Comparison of ENCODE assay signal across 8 cellular contexts in genomic region chr6:33248932-33249731, GRCh38. TPM values are rescaled to one million over a fixed set of nuclear protein-coding genes. Genes with fewer than 3 reads are reported as not detected.
DNase-seq lines count a peak whose midpoint lies in the region; ATAC-seq and TF ChIP-seq lines count a peak whose summit lies in the region.

No MANE protein-coding gene starts in this region.

- peak; percentile 99 for DNase-seq in A673 (ENCODE audit: low spot score)
- peak; percentile 99 for DNase-seq in NCI-H2171 treated with DMSO at 0.1 percent for 48 hours (lab: John Stamatoyannopoulos, UW)
- peak; percentile 99 for DNase-seq in mammary epithelial cell

- peak overlapping the region; percentile 95 for H3K4me2 ChIP-seq in mammary epithelial cell (ENCODE audit: insufficient read depth, low read depth, low read length)

- H3K4me1 ChIP-seq in A673 (ENCODE audit: insufficient read depth, low read length, poor library complexity, severe bottlenecking) (peaks cover 16% of the 10 kb centered on the region), mammary epithelial cell (ENCODE audit: insufficient read depth, low read length) (peaks cover 26% of the 10 kb centered on the region), iPS-20b (ENCODE audit: insufficient read depth, low read length) (peaks cover 7% of the 10 kb centered on the region; the same call in 1 of the 2 replicates)

- H3K4me3 ChIP-seq in A673 (ENCODE audit: low read depth, low read length, poor library complexity, severe bottlenecking) (peak overlapping the region; percentile 59), mammary epithelial cell (replicated peaks in 1 of 3; ENCODE audit: insufficient read depth in 1 of 3, low read depth in 2 of 3, low read length in 3 of 3) (peak overlapping the region; percentile 52 to 78 (median 63)), iPS-20b (ENCODE audit: low read length) (peak overlapping the region; percentile 93), skin epidermis (peak overlapping the region; percentile 36 to 59 (median 48))

- H4K20me1 ChIP-seq in mammary epithelial cell (ENCODE audit: insufficient read depth, low read length): no peaks in the 10 kb centered on the region

- ATAC-seq in GM18867 (IDR thresholded peaks at IDR 0.05; ENCODE audit: unreplicated experiment): peak; percentile 86
- ATAC-seq in HG03103 (IDR thresholded peaks at IDR 0.05; ENCODE audit: low read depth, unreplicated experiment): peak; percentile 86

- H3K79me2 ChIP-seq in mammary epithelial cell (ENCODE audit: insufficient read depth, low read length): peaks cover 7% of the 10 kb centered on the region

- peak overlapping the region; percentile 89 for H2AFZ ChIP-seq in mammary epithelial cell (ENCODE audit: low read depth, low read length)

- in situ Hi-C loops in mammary epithelial cell (cut with MboI; ENCODE audit: low sequenced_read_pairs in 2 of 2): loop anchor here (5.0 to 25.0 kb wide), 4 partner anchors 134 to 362 kb away; partner anchors contain the start of gene HLA-DOA (in 1 of the 2)

- WGBS in mammary epithelial cell (ENCODE audit: low coverage, missing lambda C conversion rate): 1% methylated on average over 31 of the region's 58 CpGs

- H3K27ac ChIP-seq in A673 (ENCODE audit: low read depth, low read length, poor library complexity, severe bottlenecking) (peak overlapping the region; percentile 94), VCaP (peak overlapping the region; percentile 98), mammary epithelial cell (ENCODE audit: insufficient read depth, low read depth, low read length) (peak overlapping the region; percentile 68), iPS-20b (ENCODE audit: low read length) (peak overlapping the region; percentile 61), skin epidermis (peak overlapping the region; percentile 76 to 99 (median 92))

- H3K9me3 ChIP-seq in A673 (ENCODE audit: low read depth, low read length, poor library complexity, severe bottlenecking) (no peaks in the 10 kb centered on the region), mammary epithelial cell (replicated peaks; ENCODE audit: insufficient read depth, low read length) (no peaks in the 10 kb centered on the region), iPS-20b (ENCODE audit: insufficient read depth, low read depth, low read length) (no peaks in the 10 kb centered on the region)

- H3K9ac ChIP-seq in mammary epithelial cell (ENCODE audit: insufficient read depth, low read length): peak overlapping the region; percentile 80
- peak overlapping the region; percentile 92 for H3K9ac ChIP-seq in iPS-20b (ENCODE audit: low read depth, low read length)

- dilution Hi-C loops in mammary epithelial cell (cut with HindIII; ENCODE audit: low sequenced_read_pairs): no loop called here

- BruUV-seq in A673 (replicated peaks; lab: Mats Ljungman, UMichigan): no TSS peak
- BruUV-seq in mammary epithelial cell (replicated peaks; lab: Mats Ljungman, UMichigan): TSS peak; percentile 14

- CTCF ChIA-PET in A673 (lab: Charles Lee): interaction anchor here (0.5 to 1.5 kb wide), 8 partner anchors 87 to 412 kb away, joined by 3 to 7 read pairs (median 4); no protein-coding TSS in a partner anchor
- CTCF ChIA-PET in mammary epithelial cell (lab: Charles Lee; ENCODE audit: low non-redundant PET): interaction anchor here (0.6 to 1.2 kb wide), 7 partner anchors 28 to 265 kb away, joined by 3 to 5 read pairs (median 3); partner anchors contain the start of gene B3GALT4

- POLR2A ChIA-PET in A673 (lab: Charles Lee; ENCODE audit: low non-redundant PET): interaction anchor here (0.6 to 2.0 kb wide), 3 partner anchors 17 to 277 kb away, joined by 3 to 13 read pairs (median 8); no protein-coding TSS in a partner anchor

- H3K27me3 ChIP-seq in A673 (replicated peaks; ENCODE audit: insufficient read depth, low read depth, low read length, poor library complexity) (no peaks in the 10 kb centered on the region), mammary epithelial cell (ENCODE audit: insufficient read depth, low read length) (no peaks in the 10 kb centered on the region), iPS-20b (ENCODE audit: insufficient read depth, low read length) (peaks cover 33% of the 10 kb centered on the region)

- TF ChIP-seq CTCF in A673 (conservative IDR thresholded peaks at IDR 0.05; ENCODE audit: low read depth, low read length) (no peak), VCaP (conservative IDR thresholded peaks at IDR 0.05) (no peak), mammary epithelial cell (conservative IDR thresholded peaks at IDR 0.05 in 1 of 2, IDR thresholded peaks at IDR 0.05 in 1 of 2; ENCODE audit: extremely low read depth in 1 of 2, insufficient read depth in 1 of 2, low read depth in 1 of 2, low read length in 2 of 2) (peak in 1 of 2 donors; percentile 19)

- intact Hi-C loops in A673 (cut with micrococcal nuclease; ENCODE audit: unreplicated experiment): loop anchor here (1.0 to 2.0 kb wide), 5 partner anchors 40 to 235 kb away; partner anchors contain the start of genes RING1, RXRB and SLC39A7
- intact Hi-C loops in mammary epithelial cell (cut with micrococcal nuclease): loop anchor here (1.0 to 10.0 kb wide), 7 partner anchors 49 to 354 kb away; partner anchors contain the start of genes RXRB and SLC39A7

- peaks cover 3% of the 10 kb centered on the region for H3K36me3 ChIP-seq in A673 (ENCODE audit: insufficient read depth, low read length, poor library complexity, severe bottlenecking)
- H3K36me3 ChIP-seq in mammary epithelial cell (ENCODE audit: insufficient read depth, low read length): peaks cover 2% of the 10 kb centered on the region
- H3K36me3 ChIP-seq in iPS-20b (ENCODE audit: insufficient read depth, low read depth, low read length): peaks cover 10% of the 10 kb centered on the region

RNA-seq across cellular contexts. Expression of gene VPS52, which starts 22.5 kb away (rescaled TPM):
- total RNA-seq in A673 (2021): 58.2 and 60.8 TPM in 2 replicates
- 10 to 100 TPM; 34.0 to 40.2 TPM for total RNA-seq in mammary epithelial cell
- polyA plus RNA-seq in mammary epithelial cell: 60.8 TPM
- polyA minus RNA-seq in mammary epithelial cell: 81.1 TPM

RNA-seq across cellular contexts. Expression of gene RPS18, which starts 22.7 kb away (rescaled TPM):
- total RNA-seq in A673 (2021): 1,781 and 1,852 TPM in 2 replicates
- 1,000 to 10,000 TPM; 2,176 to 2,484 TPM for total RNA-seq in mammary epithelial cell
- polyA plus RNA-seq in mammary epithelial cell: 6,736 TPM
- 2,175 TPM for polyA minus RNA-seq in mammary epithelial cell

RNA-seq across cellular contexts. Expression of gene B3GALT4, which starts 27.8 kb away (rescaled TPM):
- total RNA-seq in A673 (2021) (4.0 TPM in 2 replicates), mammary epithelial cell (1 to 10 TPM in 1 of 2 donors, under 1 TPM in 1; 0.83 to 1.1 TPM)
- 1.1 TPM for polyA plus RNA-seq in mammary epithelial cell
- 1.1 TPM for polyA minus RNA-seq in mammary epithelial cell

RNA-seq across cellular contexts. Expression of gene WDR46, which starts 39.9 kb away (rescaled TPM):
- total RNA-seq in A673 (2021) (85.1 and 97.9 TPM in 2 replicates), mammary epithelial cell (10 to 100 TPM; 55.0 to 55.3 TPM)
- polyA plus RNA-seq in mammary epithelial cell: 54.0 TPM
- polyA minus RNA-seq in mammary epithelial cell: 103 TPM

RNA-seq across cellular contexts. Expression of gene PFDN6, which starts 40.3 kb away (rescaled TPM):
- 70.0 and 83.4 TPM in 2 replicates for total RNA-seq in A673 (2021)
- 10 to 100 TPM; 15.2 to 59.2 TPM for total RNA-seq in mammary epithelial cell
- polyA plus RNA-seq in mammary epithelial cell: 45.0 TPM
- 37.5 TPM for polyA minus RNA-seq in mammary epithelial cell

Comparison
In these comparisons a context has a peak if more than half of its experiments do, and no peak if none do; other contexts are left out.
1. Peak in every context shown above with its lines: DNase-seq, ATAC-seq, H3K4me3 ChIP-seq and H3K27ac ChIP-seq.